ENCODE assay signal across 24 cellular contexts in genomic region chr7:68235937-68236336, GRCh38.
DNase-seq lines count a peak whose midpoint lies in the region; ATAC-seq and TF ChIP-seq lines count a peak whose summit lies in the region.
"Had no signal": no experiment of that assay in that cellular context is flagged by ENCODE, and none has a peak within 500 bp of the region (broad histone marks: within the 10 kb centered on the region; RNA-seq: fewer than 3 reads in every experiment).

No MANE protein-coding gene starts in this region.

- TF ChIP-seq POLR2A in NB4 (IDR thresholded peaks at IDR 0.05; ENCODE audit: extremely low read depth, insufficient read length) = no peak
- no peak for TF ChIP-seq POLR2A in adrenal gland (IDR thresholded peaks at IDR 0.05)

- H2AFZ ChIP-seq in hepatocyte = no peak overlapping the region

- H3K27ac ChIP-seq in hepatocyte = no peak overlapping the region
- H3K27ac ChIP-seq in adrenal gland = no peak overlapping the region
- H3K27ac ChIP-seq in CD4-positive, alpha-beta T cell (ENCODE audit: low read depth, low read length) = no peak overlapping the region
- H3K27ac ChIP-seq: C4-2B, SJSA1 had no signal

- no peaks in the 10 kb centered on the region for H3K9me3 ChIP-seq in hepatocyte (ENCODE audit: low read depth)
- H3K9me3 ChIP-seq in adrenal gland (replicated peaks in 1 of 3) = no peaks in the 10 kb centered on the region
- H3K9me3 ChIP-seq in CD4-positive, alpha-beta T cell (ENCODE audit: control insufficient read depth, low read length) = peaks cover 5% of the 10 kb centered on the region

- no peak for ATAC-seq in HG02610 (IDR thresholded peaks at IDR 0.05; ENCODE audit: unreplicated experiment)
- no peak for ATAC-seq in CD4-positive, alpha-beta T cell (ENCODE audit: poor library complexity)

- H3K79me2 ChIP-seq in hepatocyte = no peaks in the 10 kb centered on the region

- H3K36me3 Mint-ChIP-seq in CD4-positive, alpha-beta T cell (ENCODE audit: low read depth) = no peaks in the 10 kb centered on the region
- H3K36me3 Mint-ChIP-seq: CD8-positive, alpha-beta memory T cell had no signal

- H3K4me3 Mint-ChIP-seq in CD4-positive, alpha-beta T cell = no peak overlapping the region
- H3K4me3 Mint-ChIP-seq: CD8-positive, alpha-beta memory T cell had no signal

- H3K4me3 ChIP-seq in AG10803 (ENCODE audit: low read length) = no peak overlapping the region
- H3K4me3 ChIP-seq in NB4 (ENCODE audit: low read depth, low read length) = no peak overlapping the region
- H3K4me3 ChIP-seq in hepatocyte = no peak overlapping the region
- no peak overlapping the region for H3K4me3 ChIP-seq in adrenal gland
- H3K4me3 ChIP-seq: SJSA1 had no signal

- no peak for TF ChIP-seq CTCF in AG10803 (conservative IDR thresholded peaks at IDR 0.05; ENCODE audit: low read length)
- no peak for TF ChIP-seq CTCF in NB4 (IDR thresholded peaks at IDR 0.05; ENCODE audit: low read depth, low read length)
- TF ChIP-seq CTCF in hepatocyte (IDR thresholded peaks at IDR 0.05; ENCODE audit: poor library complexity) = no peak
- TF ChIP-seq CTCF in adrenal gland (IDR thresholded peaks at IDR 0.05) = no peak
- TF ChIP-seq CTCF in CD4-positive, alpha-beta T cell (IDR thresholded peaks at IDR 0.05) = no peak

- intact Hi-C loops in adrenal gland (cut with DNase I) = no loop called here
- intact Hi-C loops in CD4-positive, alpha-beta T cell (cut with DNase I, micrococcal nuclease) = no loop called here

- 95% methylated on average over 1 of the region's 1 CpG for WGBS in hepatocyte (ENCODE audit: low lambda C conversion rate, missing lambda C conversion rate)
- WGBS in adrenal gland, 4 donors = 63 to 81% (median 79%) methylated on average over 1 of the region's 1 CpG

- CTCF ChIA-PET in CD4-positive, alpha-beta T cell (lab: Charles Lee) = no interaction called here

- H3K27me3 Mint-ChIP-seq in CD4-positive, alpha-beta T cell = no peaks in the 10 kb centered on the region

- peaks cover 11% of the 10 kb centered on the region for H3K9me3 Mint-ChIP-seq in CD4-positive, alpha-beta T cell

- no peak overlapping the region for H3K27ac Mint-ChIP-seq in CD4-positive, alpha-beta T cell
- H3K27ac Mint-ChIP-seq: CD8-positive, alpha-beta memory T cell had no signal

- POLR2A ChIA-PET in CD4-positive, alpha-beta T cell (lab: Charles Lee) = no interaction called here

- no peaks in the 10 kb centered on the region for H4K20me1 ChIP-seq in hepatocyte (ENCODE audit: insufficient read depth, poor library complexity, severe bottlenecking)

- no peaks in the 10 kb centered on the region for H3K9me2 ChIP-seq in hepatocyte (replicated peaks; ENCODE audit: insufficient read depth)

- no peaks in the 10 kb centered on the region for H3K4me1 ChIP-seq in hepatocyte (ENCODE audit: insufficient read depth)
- H3K4me1 ChIP-seq in adrenal gland (replicated peaks in 1 of 2) = no peaks in the 10 kb centered on the region
- H3K4me1 ChIP-seq: SJSA1 had no signal

- no peaks in the 10 kb centered on the region for H3K36me3 ChIP-seq in hepatocyte (replicated peaks; ENCODE audit: insufficient read depth, low read depth)
- no peaks in the 10 kb centered on the region for H3K36me3 ChIP-seq in adrenal gland (replicated peaks in 1 of 2)
- H3K36me3 ChIP-seq: SJSA1 had no signal

- H3K4me1 Mint-ChIP-seq in CD4-positive, alpha-beta T cell (ENCODE audit: low read depth) = no peaks in the 10 kb centered on the region
- H3K4me1 Mint-ChIP-seq: CD8-positive, alpha-beta memory T cell had no signal

- DNase-seq in AG10803 (ENCODE audit: low read depth) (peak; percentile 16), NB4 (ENCODE audit: low read depth) (peak; percentile 7), SW480 (ENCODE audit: low spot score) (peak; percentile 13), hepatocyte (ENCODE audit: low spot score) (peak; percentile 37), adrenal gland (no peak), SKM-1 (lab: John Stamatoyannopoulos, UW; ENCODE audit: unreplicated experiment) (no peak)
- no peak for DNase-seq in CD4-positive, alpha-beta T cell
- DNase-seq: CD8-positive, alpha-beta memory T cell; DMS153; DND-41; KG1; MM.1S; NCI-H1048; NCI-H1417; NCI-H187; NCI-H2081 treated with DMSO at 0.1 percent for 48 hours; NCI-H2171; NCI-H524 treated with DMSO at 0.1 percent for 48 hours; NK-92 treated with Interleukin-12 subunit alpha and Interleukin-12 subunit beta, amount 100 ng/mL, for 24 hours; Right ventricle myocardium superior; RPMI8226 had no signal

- no peak overlapping the region for H3K4me2 ChIP-seq in hepatocyte

- no peaks in the 10 kb centered on the region for H3K27me3 ChIP-seq in hepatocyte
- H3K27me3 ChIP-seq in adrenal gland = no peaks in the 10 kb centered on the region
- no peaks in the 10 kb centered on the region for H3K27me3 ChIP-seq in CD4-positive, alpha-beta T cell (ENCODE audit: control insufficient read depth, insufficient read depth, low read length)
- H3K27me3 ChIP-seq: SJSA1 had no signal

Comparison
In these comparisons a context has a peak if more than half of its experiments do, and no peak if none do; other contexts are left out.
1. DNase-seq: peak in AG10803 (single experiment), NB4 (single experiment), SW480 (single experiment) and hepatocyte (single experiment); none in adrenal gland (0 of 7), CD4-positive, alpha-beta T cell (0 of 10) and SKM-1 (single experiment).